ENCODE assay signal across 25 cellular contexts in the genomic region with DNA sequence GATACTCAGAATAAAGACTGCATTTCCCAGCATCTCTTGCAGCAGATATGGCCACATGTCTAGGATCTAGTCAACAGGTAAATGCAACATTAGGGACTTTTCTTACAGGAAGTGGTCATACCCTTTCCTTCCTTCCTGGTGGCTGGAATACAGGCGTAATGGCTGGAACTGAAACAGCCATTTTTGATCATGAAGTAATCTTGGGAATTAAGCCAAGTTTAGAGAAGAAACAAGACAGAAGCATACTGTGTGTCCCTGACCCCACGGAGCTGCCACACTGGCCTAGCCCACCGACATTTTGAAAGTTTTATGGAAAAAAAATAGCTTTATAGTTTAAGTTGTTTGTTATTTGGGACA.
"Had no signal": no experiment of that assay in that cellular context is flagged by ENCODE, and none has a peak within 500 bp of the region (broad histone marks: within the 10 kb centered on the region; RNA-seq: fewer than 3 reads in every experiment).

No MANE protein-coding gene starts in this region.

- H3K27ac ChIP-seq: left ventricle myocardium inferior, ovary, prostate gland, skin epidermis, stomach, testis, thyroid gland, transverse colon, upper lobe of left lung, vagina had no signal

- H3K4me3 ChIP-seq: left ventricle myocardium inferior, lung, mucosa of descending colon, ovary, prostate gland, skin epidermis, stomach, testis, thyroid gland, transverse colon, upper lobe of left lung, vagina had no signal

- H3K27me3 ChIP-seq: ovary, stomach, testis, thyroid gland, transverse colon, upper lobe of left lung, vagina had no signal

- DNase-seq: islet precursor cell; left ventricle myocardium inferior; mesendoderm; mucosa of descending colon; naive thymus-derived CD4-positive, alpha-beta T cell; ovary; retina; right cardiac atrium; stimulated activated CD4-positive, alpha-beta T cell treated with anti-CD3 and anti-CD28 coated beads, Interleukin-12 subunit alpha, Interleukin-12 subunit beta, amount 100 ng/mL, for 4 hours; stimulated activated CD4-positive, alpha-beta T cell treated with anti-CD3 and anti-CD28 coated beads, Interleukin-15, amount 100 ng/mL, for 24 hours; stimulated activated CD4-positive, alpha-beta T cell treated with anti-CD3 and anti-CD28 coated beads, Interleukin-2, amount 100 ng/mL, for 24 hours; stimulated activated CD4-positive, alpha-beta T cell treated with anti-CD3 and anti-CD28 coated beads, Interleukin-4, amount 100 ng/mL, for 1 hour; stimulated activated naive B cell treated with anti-CD40 and anti-IgM and Interleukin-4, amounts not matched to agents 10 μg/mL and 1 μg/mL and 100 μg/mL, for 72 hours; stimulated activated naive CD8-positive, alpha-beta T cell treated with anti-CD3 and anti-CD28 coated beads, Interleukin-15, Interleukin-2, amounts not matched to agents 100 U/mL and 50 U/mL, for 24 hours; stomach; testis; thyroid gland; transverse colon; upper lobe of left lung had no signal

- ATAC-seq: mucosa of descending colon; naive thymus-derived CD4-positive, alpha-beta T cell; natural killer cell treated with Interleukin-12 subunit alpha and Interleukin-12 subunit beta and Interleukin-15 and Interleukin-18, amount 100 ng/mL, for 72 hours; right cardiac atrium; sciatic nerve; stimulated activated naive B cell treated with anti-CD40 and anti-IgM and Interleukin-4, amounts not matched to agents 10 μg/mL and 1 μg/mL and 100 μg/mL, for 72 hours; stimulated activated naive CD8-positive, alpha-beta T cell treated with anti-CD3 and anti-CD28 coated beads, Interleukin-15, Interleukin-2, amounts not matched to agents 100 U/mL and 50 U/mL, for 24 hours had no signal

- H3K4me1 ChIP-seq: prostate gland had no signal

- H3K36me3 ChIP-seq: left ventricle myocardium inferior, ovary, prostate gland, stomach, thyroid gland, transverse colon, upper lobe of left lung, vagina had no signal

- H3K9me3 ChIP-seq: mucosa of descending colon, ovary, prostate gland, stomach, testis, thyroid gland, transverse colon, upper lobe of left lung, vagina had no signal
